Comparison of ENCODE assay signal across 32 cellular contexts in the genomic region with DNA sequence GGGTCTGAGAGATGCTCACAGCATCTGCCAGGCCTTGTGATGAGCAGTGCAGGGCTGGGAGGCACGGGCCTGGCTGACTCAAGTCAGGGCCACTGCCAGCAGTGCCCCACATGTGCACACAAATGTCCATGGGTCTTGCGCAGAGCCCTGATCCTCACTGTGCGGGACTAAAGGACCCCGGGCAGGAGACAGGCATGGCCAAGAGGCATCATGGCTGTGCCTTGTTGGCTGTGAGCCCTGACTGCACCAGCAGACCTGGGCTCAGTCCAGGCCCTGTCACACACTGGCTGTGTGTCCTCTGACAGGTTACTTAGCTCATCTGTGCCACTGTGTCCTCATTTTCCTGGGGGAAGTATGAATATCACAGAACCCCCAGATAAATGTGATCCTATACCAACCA. TPM values are rescaled to one million over a fixed set of nuclear protein-coding genes. Genes with fewer than 3 reads are reported as not detected.
"Had no signal": no experiment of that assay in that cellular context is flagged by ENCODE, and none has a peak within 500 bp of the region (broad histone marks: within the 10 kb centered on the region; RNA-seq: fewer than 3 reads in every experiment).

No MANE protein-coding gene starts in this region.

- H3K4me3 ChIP-seq: colonic mucosa, heart right ventricle, mucosa of descending colon, psoas muscle, stomach, suprapubic skin, transverse colon had no signal

- H3K4me3 Mint-ChIP-seq: activated CD4-positive, alpha-beta memory T cell treated with anti-CD3 and anti-CD28 coated beads for 36 hours; activated T-cell treated with anti-CD3 and anti-CD28 coated beads, Interleukin-2, amount 50 U/mL, for 24 hours; effector memory CD8-positive, alpha-beta T cell; nephron; stimulated activated naive B cell treated with anti-CD40 and anti-IgM and Interleukin-4, amounts not matched to agents 10 μg/mL and 1 μg/mL and 100 μg/mL, for 72 hours; T-helper 1 cell treated with Interleukin-12 subunit alpha and Interleukin-12 subunit beta and Interleukin-4 antibody, amounts not matched to agents 30 μg/mL and 1 μg/mL, for 36 hours had no signal

- H3K4me1 ChIP-seq: colonic mucosa, heart right ventricle, psoas muscle had no signal

- H3K9ac ChIP-seq: SK-N-SH had no signal

- H3K36me3 Mint-ChIP-seq: activated CD4-positive, alpha-beta memory T cell treated with anti-CD3 and anti-CD28 coated beads for 36 hours; stimulated activated naive B cell treated with anti-CD40 and anti-IgM and Interleukin-4, amounts not matched to agents 10 μg/mL and 1 μg/mL and 100 μg/mL, for 72 hours had no signal

- H3K27me3 ChIP-seq: colonic mucosa had no signal

- DNase-seq: activated CD4-positive, alpha-beta memory T cell treated with anti-CD3 and anti-CD28 coated beads for 36 hours; activated CD4-positive, alpha-beta T cell treated with anti-CD3 and anti-CD28 coated beads for 48 hours; activated CD8-positive, alpha-beta memory T cell treated with anti-CD3 and anti-CD28 coated beads, Interleukin-2, amount 50 U/mL, for 48 hours; activated gamma-delta T cell; activated naive CD4-positive, alpha-beta T cell treated with anti-CD3 and anti-CD28 coated beads, Interleukin-2, amount 50 U/mL, for 16 hours; activated T-cell treated with anti-CD3 and anti-CD28 coated beads, Interleukin-2, amount 50 U/mL, for 24 hours; effector memory CD8-positive, alpha-beta T cell; erythroblast; foreskin melanocyte; heart right ventricle; kidney glomerular epithelial cell; left ventricle myocardium superior; psoas muscle; SK-N-SH; stimulated activated CD4-positive, alpha-beta T cell treated with anti-CD3 and anti-CD28 coated beads, Interleukin-15, amount 100 ng/mL, for 24 hours; stimulated activated CD4-positive, alpha-beta T cell treated with anti-CD3 and anti-CD28 coated beads, Interleukin-2, amount 100 ng/mL, for 24 hours; stimulated activated naive B cell treated with anti-CD40 and anti-IgM and Interleukin-4, amounts not matched to agents 10 μg/mL and 1 μg/mL and 100 μg/mL, for 72 hours; stomach; SW 1271; T-helper 9 cell had no signal

- H3K9me3 ChIP-seq: colonic mucosa, heart right ventricle, mucosa of descending colon, neutrophil, psoas muscle, SK-N-SH, stomach, suprapubic skin, transverse colon had no signal

- H3K9me3 Mint-ChIP-seq: activated CD4-positive, alpha-beta memory T cell treated with anti-CD3 and anti-CD28 coated beads for 36 hours; activated T-cell treated with anti-CD3 and anti-CD28 coated beads, Interleukin-2, amount 50 U/mL, for 24 hours; effector memory CD8-positive, alpha-beta T cell; nephron; stimulated activated naive B cell treated with anti-CD40 and anti-IgM and Interleukin-4, amounts not matched to agents 10 μg/mL and 1 μg/mL and 100 μg/mL, for 72 hours; T-helper 1 cell treated with Interleukin-12 subunit alpha and Interleukin-12 subunit beta and Interleukin-4 antibody, amounts not matched to agents 30 μg/mL and 1 μg/mL, for 36 hours had no signal

- H3K36me3 ChIP-seq: colonic mucosa, heart right ventricle, neutrophil, stomach, suprapubic skin, transverse colon had no signal

- FAIRE-seq: bronchial epithelial cell, TTC549 had no signal

- H3K27ac Mint-ChIP-seq: activated CD4-positive, alpha-beta memory T cell treated with anti-CD3 and anti-CD28 coated beads for 36 hours; activated T-cell treated with anti-CD3 and anti-CD28 coated beads, Interleukin-2, amount 50 U/mL, for 24 hours; effector memory CD8-positive, alpha-beta T cell; nephron; stimulated activated naive B cell treated with anti-CD40 and anti-IgM and Interleukin-4, amounts not matched to agents 10 μg/mL and 1 μg/mL and 100 μg/mL, for 72 hours; T-helper 1 cell treated with Interleukin-12 subunit alpha and Interleukin-12 subunit beta and Interleukin-4 antibody, amounts not matched to agents 30 μg/mL and 1 μg/mL, for 36 hours had no signal

- H3K27ac ChIP-seq: colonic mucosa, heart right ventricle, neutrophil, psoas muscle, suprapubic skin, transverse colon, VCaP had no signal

RNA-seq across cellular contexts. Expression of gene KCNIP3, which starts 4.0 kb away (rescaled TPM):
- total RNA-seq: activated CD4-positive, alpha-beta memory T cell treated with anti-CD3 and anti-CD28 coated beads for 36 hours; activated CD8-positive, alpha-beta memory T cell treated with anti-CD3 and anti-CD28 coated beads for 36 hours; lung microvascular endothelial cell had no signal
